ENCODE assay signal across 7 cellular contexts in the genomic region with DNA sequence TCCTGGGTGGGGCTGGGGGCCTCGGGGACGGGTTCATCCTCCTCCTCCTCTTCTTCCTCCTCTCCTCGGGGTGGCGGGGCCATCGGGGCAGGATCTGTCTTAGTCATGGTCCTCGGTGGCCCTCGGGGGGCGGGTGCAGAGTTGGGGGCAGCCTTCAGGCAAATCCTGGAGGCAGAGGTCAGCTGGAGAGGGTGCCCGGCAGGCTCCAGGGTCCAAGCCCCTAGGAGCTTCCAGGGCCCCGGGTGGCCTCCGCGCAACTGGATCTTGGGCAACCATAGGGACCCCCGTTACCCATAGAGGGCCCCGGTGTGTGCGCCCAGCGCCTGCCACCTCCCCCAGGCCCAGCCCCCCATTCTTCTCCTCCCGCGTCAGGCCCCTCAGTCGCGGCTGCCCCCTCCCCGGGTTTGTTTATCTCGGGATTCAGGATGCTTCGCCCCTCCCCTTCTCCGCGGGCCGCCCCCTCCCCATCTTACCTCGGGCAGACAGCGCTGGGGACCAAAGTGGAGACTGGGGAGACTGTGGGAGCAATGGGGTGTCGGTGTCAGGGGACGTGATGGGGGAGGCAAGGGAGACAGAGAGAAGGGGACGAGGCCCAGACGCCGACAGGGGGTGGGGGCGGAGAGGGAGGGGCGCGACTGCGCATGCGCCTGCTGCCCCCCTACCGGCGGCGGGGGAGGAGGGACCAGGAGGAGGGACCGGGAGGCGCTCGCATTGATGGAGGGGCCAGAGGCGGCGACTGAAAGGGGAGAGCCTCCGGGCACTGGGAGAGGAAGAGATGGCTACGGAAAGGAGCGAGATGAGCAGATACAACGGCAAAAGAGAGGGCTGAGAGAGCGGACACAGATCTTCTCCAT. TPM values are rescaled to one million over a fixed set of nuclear protein-coding genes. Genes with fewer than 3 reads are reported as not detected.
DNase-seq lines count a peak whose midpoint lies in the region; ATAC-seq, FAIRE-seq and TF ChIP-seq lines count a peak whose summit lies in the region.

Gene CLIP3 (minus strand): TSS at position 623 of the 854 bp plus-strand sequence. CDS start 516 bp downstream, at position 107.

- DNase-seq in GM18507 (ENCODE audit: extremely low spot score, insufficient read length, low read depth): peak; percentile 42
- no peak for DNase-seq in OCI-LY7 (ENCODE audit: low spot score)
- no peak for DNase-seq in GM12878 (ENCODE audit: low read depth, low spot score)
- peak; percentile 15 to 89 (median 74) for DNase-seq in hypothalamus (lab: John Stamatoyannopoulos, UW)
- peak; percentile 82 for DNase-seq in putamen (ENCODE audit: low spot score)

- CTCF ChIA-PET in OCI-LY7 (lab: Charles Lee; ENCODE audit: unreplicated experiment) (no interaction called here), GM12878 (lab: Yijun Ruan, JAX) (no interaction called here)

- WGBS in GM12878 (ENCODE audit: insufficient coverage, insufficient replicate concordance, low lambda C conversion rate, missing lambda C conversion rate): 46% methylated on average over 32 of the region's 51 CpGs

- no TSS peak for BruUV-seq in OCI-LY7 (replicated peaks; lab: Mats Ljungman, UMichigan)
- BruUV-seq in GM12878 (replicated peaks; lab: Mats Ljungman, UMichigan): no TSS peak

- H3K9me3 ChIP-seq in OCI-LY7 (ENCODE audit: low read length) (no peaks in the 10 kb centered on the region), GM12878 (replicated peaks; ENCODE audit: control insufficient read depth, insufficient read depth, low read length) (no peaks in the 10 kb centered on the region)

- ATAC-seq in GM12878 (no peak), HG03354 (IDR thresholded peaks at IDR 0.05; ENCODE audit: poor library complexity, severe bottlenecking, unreplicated experiment) (no peak), GM19023 (IDR thresholded peaks at IDR 0.05; ENCODE audit: unreplicated experiment) (no peak)

- H3K36me3 ChIP-seq in OCI-LY7 (ENCODE audit: insufficient read depth, low read length) (0 out of 2 replicates have a peak, but pooled peaks cover 5% of the 10 kb centered on the region), GM12878 (ENCODE audit: control insufficient read depth in 2 of 2, insufficient read depth in 2 of 2, low read length in 1 of 2) (no peaks in the 10 kb centered on the region; a peak in 2 of 4 replicates)

- no peak for TF ChIP-seq CTCF in OCI-LY7 (conservative IDR thresholded peaks at IDR 0.05; ENCODE audit: low read length)
- no peak for TF ChIP-seq CTCF in GM12878 (IDR thresholded peaks at IDR 0.05 in 2 of 3, conservative IDR thresholded peaks at IDR 0.05 in 1 of 3; ENCODE audit: control insufficient read depth in 2 of 3, extremely low read depth in 1 of 3, insufficient read depth in 1 of 3, low read depth in 3 of 3, low read length in 3 of 3)

- no peaks in the 10 kb centered on the region for H3K27me3 ChIP-seq in GM12878 (replicated peaks in 1 of 2; ENCODE audit: control insufficient read depth in 2 of 2, insufficient read depth in 2 of 2, low read length in 1 of 2)

- H3K9ac ChIP-seq in GM12878 (ENCODE audit: control insufficient read depth, insufficient read depth, low read length): no peak within 1 kb of the TSS

- TF ChIP-seq POLR2A in GM12878 (IDR thresholded peaks at IDR 0.05; ENCODE audit: low read depth, low read length): 0 out of 2 replicates have a peak, but pooled peaks have one; percentile 18

- RAD21 ChIA-PET in GM12878 (lab: Charles Lee; ENCODE audit: unreplicated experiment): no interaction called here

- H3K4me2 ChIP-seq in OCI-LY7 (ENCODE audit: low read length): peak within 1 kb of the TSS; percentile 34; the same call in 1 of the 2 replicates
- H3K4me2 ChIP-seq in GM12878 (ENCODE audit: control insufficient read depth, insufficient read depth): no peak within 1 kb of the TSS

- TF ChIP-seq EP300 in GM12878 (IDR thresholded peaks at IDR 0.05; ENCODE audit: borderline replicate concordance in 1 of 2, control insufficient read depth in 1 of 2, low read depth in 2 of 2, low read length in 2 of 2): no peak

- intact Hi-C loops in OCI-LY7 (cut with micrococcal nuclease; ENCODE audit: unreplicated experiment): no loop called here
- intact Hi-C loops in GM12878 (cut with micrococcal nuclease; ENCODE audit: unreplicated experiment): no loop called here

- H3K79me2 ChIP-seq in OCI-LY7 (ENCODE audit: insufficient read depth, low read depth, low read length): no peaks in the 10 kb centered on the region
- no peaks in the 10 kb centered on the region for H3K79me2 ChIP-seq in GM12878 (ENCODE audit: control insufficient read depth, insufficient read depth, low read length)

- no peak within 1 kb of the TSS for H2AFZ ChIP-seq in OCI-LY7 (ENCODE audit: low read length)
- no peak within 1 kb of the TSS for H2AFZ ChIP-seq in GM12878 (ENCODE audit: control insufficient read depth, low read depth, low read length)

- no peak for FAIRE-seq in GM18507 (lab: Jason Lieb, UNC)
- FAIRE-seq in GM12878 (lab: Jason Lieb, UNC): no peak

- H4K20me1 ChIP-seq in OCI-LY7 (ENCODE audit: insufficient read depth, low read length) (no peaks in the 10 kb centered on the region), GM12878 (ENCODE audit: control insufficient read depth, insufficient read depth) (no peaks in the 10 kb centered on the region)

- TF ChIP-seq RAD21 in GM12878 (IDR thresholded peaks at IDR 0.05; ENCODE audit: insufficient read depth, low read depth, low read length): no peak

- in situ Hi-C loops in GM12878 (cut with MboI): no loop called here

- SMC1A ChIA-PET in GM12878 (lab: Charles Lee; ENCODE audit: uncharacterized antibody, unreplicated experiment): no interaction called here

- POLR2A ChIA-PET in OCI-LY7 (lab: Charles Lee): no interaction called here
- POLR2A ChIA-PET in GM12878 (lab: Charles Lee): no interaction called here

- no peaks in the 10 kb centered on the region for H3K4me1 ChIP-seq in OCI-LY7 (ENCODE audit: insufficient read depth, low read length, poor library complexity, severe bottlenecking)
- no peaks in the 10 kb centered on the region for H3K4me1 ChIP-seq in GM12878 (ENCODE audit: control insufficient read depth, insufficient read depth, low read length)

- H3K27ac ChIP-seq in OCI-LY7 (ENCODE audit: low read depth, low read length, poor library complexity, severe bottlenecking) (no peak within 1 kb of the TSS), GM12878 (ENCODE audit: control insufficient read depth, insufficient read depth) (no peak within 1 kb of the TSS)

- H3K4me3 ChIP-seq in OCI-LY7 (ENCODE audit: low read depth, low read length, poor library complexity, severe bottlenecking): no peak within 1 kb of the TSS
- H3K4me3 ChIP-seq in GM12878: peak within 1 kb of the TSS; percentile 24; the same call in 1 of the 2 replicates

- no peaks in the 10 kb centered on the region for H3K9me2 ChIP-seq in OCI-LY7 (ENCODE audit: insufficient read depth, low read length)

TF ChIP-seq in GM12878, 131 proteins besides CTCF, POLR2A, EP300 and RAD21:
- TF ChIP-seq YBX1 (IDR thresholded peaks at IDR 0.05): no peak
- TF ChIP-seq ZNF384 (IDR thresholded peaks at IDR 0.05; ENCODE audit: borderline replicate concordance, low read depth, low read length): no peak
- TF ChIP-seq, protein P1, sequence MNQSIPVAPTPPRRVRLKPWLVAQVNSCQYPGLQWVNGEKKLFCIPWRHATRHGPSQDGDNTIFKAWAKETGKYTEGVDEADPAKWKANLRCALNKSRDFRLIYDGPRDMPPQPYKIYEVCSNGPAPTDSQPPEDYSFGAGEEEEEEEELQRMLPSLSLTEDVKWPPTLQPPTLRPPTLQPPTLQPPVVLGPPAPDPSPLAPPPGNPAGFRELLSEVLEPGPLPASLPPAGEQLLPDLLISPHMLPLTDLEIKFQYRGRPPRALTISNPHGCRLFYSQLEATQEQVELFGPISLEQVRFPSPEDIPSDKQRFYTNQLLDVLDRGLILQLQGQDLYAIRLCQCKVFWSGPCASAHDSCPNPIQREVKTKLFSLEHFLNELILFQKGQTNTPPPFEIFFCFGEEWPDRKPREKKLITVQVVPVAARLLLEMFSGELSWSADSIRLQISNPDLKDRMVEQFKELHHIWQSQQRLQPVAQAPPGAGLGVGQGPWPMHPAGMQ (IDR thresholded peaks at IDR 0.05; ENCODE audit: borderline replicate concordance): no peak
- TF ChIP-seq EGR1 (IDR thresholded peaks at IDR 0.05; ENCODE audit: borderline replicate concordance in 1 of 2, low read depth in 2 of 2, low read length in 2 of 2): peak in 1 of 2 experiments; percentile 20; a peak in 1 of 3 replicates
TF ChIP-seq in GM12878: peak in this region for 1.

RNA-seq across cellular contexts. Expression of gene CLIP3, which starts in this region (rescaled TPM):
- total RNA-seq in OCI-LY7 (2014; rRNA removed; shearing (Covaris generic)): 0.66 TPM in 1 of 2 replicates, not detected in the other
- total RNA-seq in OCI-LY7 (2022): 2.4 and 2.6 TPM in 2 replicates
- 1.0 and 1.1 TPM in 2 replicates for total RNA-seq in GM12878 (2013; cell fraction: nucleolus; rRNA removed)
- total RNA-seq in GM12878 (2014; rRNA removed): 0.34 and 1.9 TPM in 2 replicates
- 0.14 and 0.27 TPM in 2 replicates for total RNA-seq in GM12878 (2014; rRNA removed; fragmentation: Illumina TruSeq; extraction: Trizol)
- total RNA-seq in GM12878 (2021): 0.59 and 0.69 TPM in 2 replicates
- 0.89 TPM for polyA plus RNA-seq in GM12878 (2011; ENCODE audit: low read depth)
- 0.30 and 0.45 TPM in 2 replicates for polyA plus RNA-seq in GM12878 (2011; rRNA removed)
- polyA plus RNA-seq in GM12878 (2011; cell fraction: cytosol; rRNA removed): 0.24 and 0.57 TPM in 2 replicates
- polyA plus RNA-seq in GM12878 (2011; cell fraction: nucleus; rRNA removed): 2.9 and 3.7 TPM in 2 replicates
- 1.8 and 1.9 TPM in 2 replicates for polyA plus RNA-seq in GM12878 (2012)
- polyA plus RNA-seq in GM12878 (2014; fragmentation: Illumina TruSeq; extraction: Trizol): 0.47 and 0.86 TPM in 2 replicates
- under 1 TPM in 1 of 2 experiments, not detected in 1; 0.09 TPM for polyA plus RNA-seq in GM12878 (2014; fragmentation: Nextera tagmentation; extraction: Ambion mirVana)
- 0.27 and 0.33 TPM in 2 replicates for polyA plus RNA-seq in GM12878 (2014; rRNA removed)
- 1 to 10 TPM; 1.9 to 2.7 TPM for polyA plus RNA-seq in GM12878 (2016; fragmentation: Nextera tagmentation; extraction: Ambion mirVana)
- polyA minus RNA-seq in GM12878 (2011; rRNA and poly(A)+ RNA removed): 0.51 and 1.7 TPM in 2 replicates
- polyA minus RNA-seq in GM12878 (2011; cell fraction: cytosol; rRNA and poly(A)+ RNA removed): not detected in 2 replicates
- 1.1 and 2.3 TPM in 2 replicates for polyA minus RNA-seq in GM12878 (2011; cell fraction: nucleus; rRNA and poly(A)+ RNA removed)

Comparison
In these comparisons a context has a peak if more than half of its experiments do, and no peak if none do; other contexts are left out.
1. DNase-seq: peak in GM18507 (single experiment), hypothalamus (51 of 51) and putamen (single experiment); none in OCI-LY7 (single experiment) and GM12878 (single experiment).